Comparison of ENCODE assay signal across 8 cellular contexts in genomic region chrX:67780694-67781109, GRCh38.
DNase-seq lines count a peak whose midpoint lies in the region; ATAC-seq and TF ChIP-seq lines count a peak whose summit lies in the region.

No MANE protein-coding gene starts in this region.

- no peaks in the 10 kb centered on the region for H3K36me3 Mint-ChIP-seq in natural killer cell
- no peaks in the 10 kb centered on the region for H3K36me3 Mint-ChIP-seq in endothelial cell (ENCODE audit: low read depth, unreplicated experiment)

- no peaks in the 10 kb centered on the region for H3K9me3 ChIP-seq in psoas muscle
- no peaks in the 10 kb centered on the region for H3K9me3 ChIP-seq in WERI-Rb-1 (ENCODE audit: severe bottlenecking)

- H3K27me3 Mint-ChIP-seq in natural killer cell (ENCODE audit: low read depth in 2 of 2): no peaks in the 10 kb centered on the region
- peaks cover 2% of the 10 kb centered on the region for H3K27me3 Mint-ChIP-seq in endothelial cell (ENCODE audit: unreplicated experiment)

- H3K9me3 Mint-ChIP-seq in natural killer cell: no peaks in the 10 kb centered on the region
- no peaks in the 10 kb centered on the region for H3K9me3 Mint-ChIP-seq in endothelial cell (ENCODE audit: unreplicated experiment)

- H3K36me3 ChIP-seq in psoas muscle (ENCODE audit: insufficient read depth in 1 of 2, low read depth in 1 of 2) (no peaks in the 10 kb centered on the region), WERI-Rb-1 (no peaks in the 10 kb centered on the region)

- H3K27me3 ChIP-seq in psoas muscle (ENCODE audit: insufficient read depth in 3 of 3, low read length in 2 of 3): no peaks in the 10 kb centered on the region
- peaks cover 31% of the 10 kb centered on the region for H3K27me3 ChIP-seq in WERI-Rb-1 (ENCODE audit: insufficient read depth, low read depth, severe bottlenecking)

- 3 to 6% (median 4%) methylated on average over 2 of the region's 2 CpGs for WGBS in psoas muscle, 3 donors

- peak overlapping the region; percentile 77 for H3K27ac ChIP-seq in psoas muscle
- no peak overlapping the region for H3K27ac ChIP-seq in WERI-Rb-1

- H3K4me1 ChIP-seq in psoas muscle: peaks cover 24% of the 10 kb centered on the region

- H3K27ac Mint-ChIP-seq in natural killer cell (no peak overlapping the region), endothelial cell (ENCODE audit: unreplicated experiment) (no peak overlapping the region)

- DNase-seq in HCEC 1CT (peak; percentile 94), SKM-1 treated with dmso at 0.1 percent for 144 hours (lab: John Stamatoyannopoulos, UW; ENCODE audit: unreplicated experiment) (peak; percentile 80), foreskin melanocyte (peak; percentile 94), psoas muscle (peak; percentile 74 to 86), natural killer cell (no peak), WERI-Rb-1 (no peak), endothelial cell (ENCODE audit: low spot score) (no peak)

- H3K4me3 ChIP-seq in psoas muscle (peak overlapping the region; percentile 31), WERI-Rb-1 (ENCODE audit: low read depth, low read length) (no peak overlapping the region)

- no peaks in the 10 kb centered on the region for H3K4me1 Mint-ChIP-seq in natural killer cell
- no peaks in the 10 kb centered on the region for H3K4me1 Mint-ChIP-seq in endothelial cell (ENCODE audit: unreplicated experiment)

- no peak for TF ChIP-seq CTCF in psoas muscle (IDR thresholded peaks at IDR 0.05)
- TF ChIP-seq CTCF in natural killer cell (IDR thresholded peaks at IDR 0.05): no peak
- TF ChIP-seq CTCF in WERI-Rb-1 (IDR thresholded peaks at IDR 0.05; ENCODE audit: low read depth, low read length): no peak
- no peak for TF ChIP-seq CTCF in endothelial cell (IDR thresholded peaks at IDR 0.05; ENCODE audit: unreplicated experiment)

- intact Hi-C loops in psoas muscle (cut with DNase I): loop anchor here (5.0 kb wide), 2 partner anchors 58 to 238 kb away; partner anchors contain the start of gene AR (in 1 of the 2)
- intact Hi-C loops in natural killer cell (cut with micrococcal nuclease): no loop called here

- peak; percentile 77 to 87 (median 82) for ATAC-seq in psoas muscle
- no peak for ATAC-seq in GM21423 (IDR thresholded peaks at IDR 0.05; ENCODE audit: unreplicated experiment)
- ATAC-seq in natural killer cell: no peak

- H3K4me3 Mint-ChIP-seq in natural killer cell (no peak overlapping the region), endothelial cell (ENCODE audit: unreplicated experiment) (no peak overlapping the region)

Comparison
In these comparisons a context has a peak if more than half of its experiments do, and no peak if none do; other contexts are left out.
1. DNase-seq: peak in HCEC 1CT (single experiment), SKM-1 treated with dmso at 0.1 percent for 144 hours (single experiment), foreskin melanocyte (single experiment) and psoas muscle (2 of 2); none in natural killer cell (single experiment), WERI-Rb-1 (single experiment) and endothelial cell (single experiment).
2. ATAC-seq: peak in psoas muscle (4 of 4); none in GM21423 (single experiment) and natural killer cell (0 of 3).